In genomic region chr2:38217401-38218188, GRCh38 we compare ENCODE assay signal across 35 cellular contexts.
DNase-seq lines count a peak whose midpoint lies in the region; ATAC-seq and TF ChIP-seq lines count a peak whose summit lies in the region.
"Had no signal": no experiment of that assay in that cellular context is flagged by ENCODE, and none has a peak within 500 bp of the region (broad histone marks: within the 10 kb centered on the region; RNA-seq: fewer than 3 reads in every experiment).

No MANE protein-coding gene starts in this region.

- no peaks in the 10 kb centered on the region for H3K79me2 ChIP-seq in osteoblast (ENCODE audit: insufficient read depth, low read length)

- H3K4me1 ChIP-seq in left ventricle myocardium inferior (peaks cover 6% of the 10 kb centered on the region), osteoblast (ENCODE audit: insufficient read depth, low read length) (peaks cover 20% of the 10 kb centered on the region)
- H3K4me1 ChIP-seq: ascending aorta, testis had no signal

- H3K4me3 Mint-ChIP-seq in brain, result no peak overlapping the region
- H3K4me3 Mint-ChIP-seq: activated naive CD8-positive, alpha-beta T cell treated with anti-CD3 and anti-CD28 coated beads, Interleukin-2, amount 10 ng/mL, durations not matched to agents 7 days and 5 days; B cell; H9; immature natural killer cell; naive B cell; T-helper 2 cell treated with Interferon-gamma antibody and Interleukin-4, amounts not matched to agents 5 μg/mL and 100 μg/mL, for 36 hours had no signal

- H3K36me3 Mint-ChIP-seq in brain, result no peaks in the 10 kb centered on the region
- H3K36me3 Mint-ChIP-seq: naive B cell had no signal

- intact Hi-C loops in left ventricle myocardium inferior (cut with micrococcal nuclease) (no loop called here), cardiac septum (cut with DNase I) (no loop called here)

- DNase-seq in left ventricle myocardium inferior, result no peak
- DNase-seq in cardiac septum (ENCODE audit: low spot score), result no peak
- DNase-seq in osteoblast (ENCODE audit: insufficient read length, low spot score, missing footprints), result no peak
- no peak for DNase-seq in DMS114 treated with DMSO at 0.1 percent for 48 hours (lab: John Stamatoyannopoulos, UW; ENCODE audit: unreplicated experiment)
- no peak for DNase-seq in OCI-M2 (lab: John Stamatoyannopoulos, UW; ENCODE audit: unreplicated experiment)
- DNase-seq: ACHN; activated CD8-positive, alpha-beta memory T cell treated with anti-CD3 and anti-CD28 coated beads for 24 hours; activated gamma-delta T cell; activated naive CD8-positive, alpha-beta T cell treated with anti-CD3 and anti-CD28 coated beads, Interleukin-2, amount 10 ng/mL, durations not matched to agents 7 days and 5 days; activated T-cell treated with anti-CD3 and anti-CD28 coated beads, Interleukin-2, amount 50 U/mL, for 1 hour; caudate nucleus; DMS79; effector CD8-positive, alpha-beta T cell; H9; immature natural killer cell; midbrain; naive B cell; NCI-H1092; NCI-H187 treated with DMSO at 0.1 percent for 48 hours; NCI-H526; occipital lobe; SHP77; small intestine; stimulated activated naive CD4-positive, alpha-beta T cell treated with Interleukin-2 at 50 U/mL for 16 hours; testis had no signal

- H3K4me1 Mint-ChIP-seq in brain, result peaks cover 26% of the 10 kb centered on the region
- H3K4me1 Mint-ChIP-seq: B cell, H9, naive B cell had no signal

- no peaks in the 10 kb centered on the region for H4K20me1 ChIP-seq in osteoblast (ENCODE audit: insufficient read depth, low read length)

- H3K9me3 ChIP-seq in left ventricle myocardium inferior (replicated peaks) (peaks cover 3% of the 10 kb centered on the region), osteoblast (ENCODE audit: low read depth, low read length) (peaks cover 2% of the 10 kb centered on the region)
- H3K9me3 ChIP-seq: ascending aorta, testis, vagina had no signal

- no peak overlapping the region for H3K4me3 ChIP-seq in left ventricle myocardium inferior
- H3K4me3 ChIP-seq in osteoblast (ENCODE audit: insufficient read depth, low read length), result no peak overlapping the region
- H3K4me3 ChIP-seq: ascending aorta, coronary artery, K562, testis, vagina had no signal

- no peak for ATAC-seq in HG03342 (IDR thresholded peaks at IDR 0.05; ENCODE audit: unreplicated experiment)
- no peak for ATAC-seq in HG02623 (IDR thresholded peaks at IDR 0.05; ENCODE audit: unreplicated experiment)
- ATAC-seq: K562, Panc1 had no signal

- H3K27me3 ChIP-seq in left ventricle myocardium inferior (ENCODE audit: low read depth) (peaks cover 6% of the 10 kb centered on the region), osteoblast (ENCODE audit: insufficient read depth, low read length) (no peaks in the 10 kb centered on the region)
- H3K27me3 ChIP-seq: ascending aorta, testis, vagina had no signal

- TF ChIP-seq CTCF in left ventricle myocardium inferior (IDR thresholded peaks at IDR 0.05; ENCODE audit: borderline replicate concordance) (no peak), brain (conservative IDR thresholded peaks at IDR 0.05) (no peak), osteoblast (IDR thresholded peaks at IDR 0.05; ENCODE audit: extremely low read depth, low read depth, low read length) (no peak)

- H3K27me3 Mint-ChIP-seq in brain, result peaks cover 3% of the 10 kb centered on the region

- H3K27ac Mint-ChIP-seq in brain, result peak overlapping the region in 3 of 5 experiments; percentile 29 to 67 (median 34)
- H3K27ac Mint-ChIP-seq: activated naive CD8-positive, alpha-beta T cell treated with anti-CD3 and anti-CD28 coated beads, Interleukin-2, amount 10 ng/mL, durations not matched to agents 7 days and 5 days; B cell; H9; immature natural killer cell; T-helper 2 cell treated with Interferon-gamma antibody and Interleukin-4, amounts not matched to agents 5 μg/mL and 100 μg/mL, for 36 hours had no signal

- peak overlapping the region; percentile 1 for H3K4me2 ChIP-seq in osteoblast (ENCODE audit: insufficient read depth, low read length)

- H3K9me3 Mint-ChIP-seq in brain, result peaks cover 5 to 13% (median 8%) of the 10 kb centered on the region in 5 experiments

- H3K27ac ChIP-seq in left ventricle myocardium inferior (replicated peaks), result peak overlapping the region; percentile 28
- H3K27ac ChIP-seq in osteoblast (ENCODE audit: low read depth, low read length), result no peak overlapping the region
- H3K27ac ChIP-seq: ascending aorta, coronary artery, vagina had no signal

- H2AFZ ChIP-seq in osteoblast (ENCODE audit: low read length), result no peak overlapping the region

- H3K36me3 ChIP-seq in left ventricle myocardium inferior (no peaks in the 10 kb centered on the region), osteoblast (ENCODE audit: insufficient read depth, low read length) (no peaks in the 10 kb centered on the region)
- H3K36me3 ChIP-seq: ascending aorta, vagina had no signal
